In the genomic region with DNA sequence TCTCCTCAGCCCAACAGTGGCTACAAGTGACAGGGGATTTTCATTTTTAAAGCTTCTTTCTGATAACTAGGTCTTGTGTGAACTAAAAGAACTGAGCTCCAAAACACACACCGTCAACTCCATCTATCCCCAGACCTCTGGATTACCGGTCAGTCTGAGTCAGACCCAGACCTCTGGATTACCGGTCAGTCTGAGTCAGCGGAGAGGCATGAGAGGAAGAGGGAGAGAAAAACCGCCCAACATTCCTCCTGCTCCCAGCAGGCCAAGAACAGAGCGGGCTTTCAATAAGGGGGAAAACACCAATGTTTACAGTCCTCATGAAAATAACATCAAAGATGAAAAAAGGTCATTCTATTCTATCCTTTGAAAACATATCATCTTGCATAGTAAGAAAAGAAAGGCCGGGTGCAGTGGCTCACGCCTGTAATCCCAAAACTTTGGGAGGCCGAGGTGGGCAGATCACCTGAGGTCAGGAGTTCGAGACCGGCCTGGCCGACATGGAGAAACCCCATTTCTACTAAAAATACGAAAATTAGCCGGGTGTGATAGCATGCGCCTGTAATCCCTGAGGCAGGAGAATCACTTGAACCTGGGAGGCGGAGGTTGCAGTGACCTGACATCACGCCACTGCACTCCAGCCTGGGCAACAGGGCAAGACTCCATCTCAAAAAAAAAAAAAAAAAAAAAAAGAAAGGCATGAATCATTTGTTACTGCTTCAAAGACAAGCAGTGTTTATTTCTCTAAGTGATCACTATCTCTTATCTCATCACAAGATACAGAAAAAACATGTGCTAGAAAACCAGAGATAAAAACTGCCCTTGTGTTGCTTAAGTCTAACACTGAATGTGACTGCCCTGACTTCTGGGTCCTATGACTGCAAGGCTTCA, we compare ENCODE assay signal across 8 cellular contexts. TPM values are rescaled to one million over a fixed set of nuclear protein-coding genes. Genes with fewer than 3 reads are reported as not detected.
A peak's percentile ranks its signal among the peaks of the same experiment; 100 is the strongest.
DNase-seq lines count a peak whose midpoint lies in the region; ATAC-seq and TF ChIP-seq lines count a peak whose summit lies in the region.

No MANE protein-coding gene starts in this region.

- TF ChIP-seq POLR2A in erythroblast (IDR thresholded peaks at IDR 0.05; ENCODE audit: low read length), result no peak

- H3K4me1 Mint-ChIP-seq in osteocyte (ENCODE audit: unreplicated experiment), result peaks cover 83% of the 10 kb centered on the region

- no peak for ATAC-seq in HG03442 (IDR thresholded peaks at IDR 0.05; ENCODE audit: unreplicated experiment)

- H3K27ac Mint-ChIP-seq in osteocyte (ENCODE audit: unreplicated experiment), result peak overlapping the region; percentile 92

- no peaks in the 10 kb centered on the region for H3K9me3 Mint-ChIP-seq in osteocyte (ENCODE audit: unreplicated experiment)

- peaks cover 4% of the 10 kb centered on the region for H3K36me3 Mint-ChIP-seq in osteocyte (ENCODE audit: unreplicated experiment)

- no peaks in the 10 kb centered on the region for H3K27me3 Mint-ChIP-seq in osteocyte (ENCODE audit: unreplicated experiment)

- DNase-seq in GF-D8 (lab: John Stamatoyannopoulos, UW), result peak; percentile 43
- peak; percentile 79 to 92 for DNase-seq in SW 1271 (lab: John Stamatoyannopoulos, UW)
- peak; percentile 56 to 67 for DNase-seq in erythroblast (lab: John Stamatoyannopoulos, UW)
- DNase-seq in osteocyte (ENCODE audit: extremely low spot score, unreplicated experiment), result no peak
- DNase-seq in KG1 (lab: John Stamatoyannopoulos, UW), result no peak
- DNase-seq in NCI-H2107 treated with DMSO at 0.1 percent for 48 hours (lab: John Stamatoyannopoulos, UW; ENCODE audit: unreplicated experiment), result no peak
- DNase-seq in DMS153 (lab: John Stamatoyannopoulos, UW), result no peak

- H3K4me3 Mint-ChIP-seq in osteocyte (ENCODE audit: unreplicated experiment), result peak overlapping the region; percentile 57

- no peak for TF ChIP-seq CTCF in osteocyte (IDR thresholded peaks at IDR 0.05)

RNA-seq across cellular contexts. Expression of gene PTTG1IP, which starts 3.4 kb away (rescaled TPM):
- total RNA-seq in osteocyte, result 318 and 328 TPM in 2 replicates

RNA-seq across cellular contexts. Expression of gene ITGB2, which starts 50.6 kb away (rescaled TPM):
- 0.62 and 1.1 TPM in 2 replicates for total RNA-seq in osteocyte

RNA-seq across cellular contexts. Expression of gene SUMO3, which starts 52.2 kb away (rescaled TPM):
- total RNA-seq in osteocyte, result 69.6 and 74.9 TPM in 2 replicates

Comparison
In these comparisons a context has a peak if more than half of its experiments do, and no peak if none do; other contexts are left out.
1. DNase-seq: peak in GF-D8 (single experiment), SW 1271 (2 of 2) and erythroblast (2 of 2); none in osteocyte (single experiment), KG1 (single experiment), NCI-H2107 treated with DMSO at 0.1 percent for 48 hours (single experiment) and DMS153 (single experiment).